ENCODE assay signal across 28 cellular contexts in the genomic region with DNA sequence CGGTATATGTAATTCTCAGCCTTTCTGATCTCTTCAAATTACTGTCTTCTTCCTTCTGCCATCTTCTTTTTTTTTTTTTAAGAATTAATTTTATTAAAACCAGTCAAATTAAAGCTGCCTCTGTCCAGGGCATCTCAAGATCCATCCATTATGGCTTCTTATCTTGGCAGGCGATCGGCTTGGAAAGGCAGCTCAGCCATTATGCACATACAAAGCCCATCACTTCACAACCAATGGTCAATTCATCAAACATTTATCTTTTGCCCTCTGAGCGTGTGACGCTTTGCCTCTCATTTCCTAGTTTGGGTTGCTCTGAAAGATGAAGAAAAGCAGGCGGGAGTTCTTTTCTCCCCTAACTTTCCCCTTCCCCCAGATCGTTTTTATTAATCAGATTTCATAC.
"Had no signal": no experiment of that assay in that cellular context is flagged by ENCODE, and none has a peak within 500 bp of the region (broad histone marks: within the 10 kb centered on the region; RNA-seq: fewer than 3 reads in every experiment).

No MANE protein-coding gene starts in this region.

- H3K27ac ChIP-seq: neural progenitor cell, ovary, parathyroid adenoma, psoas muscle, skin epidermis, spleen, suprapubic skin, testis, tibial artery, transverse colon, upper lobe of right lung, uterus had no signal

- ATAC-seq: natural killer cell; psoas muscle; right cardiac atrium; sciatic nerve; stimulated activated memory B cell treated with anti-CD40 and anti-IgM and Interleukin-4, amounts not matched to agents 10 μg/mL and 1 μg/mL and 100 μg/mL, for 72 hours; stimulated activated naive CD8-positive, alpha-beta T cell treated with anti-CD3 and anti-CD28 coated beads, Interleukin-15, amount 100 ng/mL, for 72 hours; stimulated activated naive CD8-positive, alpha-beta T cell treated with anti-CD3 and anti-CD28 coated beads, Interleukin-15, Interleukin-2, amounts not matched to agents 100 U/mL and 50 U/mL, for 24 hours; upper lobe of right lung had no signal

- H3K27me3 ChIP-seq: neural progenitor cell, ovary, spleen, suprapubic skin, testis, tibial artery, transverse colon, upper lobe of right lung, uterus had no signal

- H3K36me3 ChIP-seq: neural progenitor cell, ovary, spleen, suprapubic skin, tibial artery, transverse colon, upper lobe of right lung, uterus had no signal

- DNase-seq: natural killer cell; occipital lobe; ovary; posterior cingulate gyrus; psoas muscle; right cardiac atrium; spleen; stimulated activated CD4-positive, alpha-beta T cell treated with anti-CD3 and anti-CD28 coated beads, Interleukin-12 subunit alpha, Interleukin-12 subunit beta, amount 100 ng/mL, for 4 hours; stimulated activated CD4-positive, alpha-beta T cell treated with anti-CD3 and anti-CD28 coated beads, Interleukin-1b, Interleukin-23, amount 100 ng/mL, for 48 hours; stimulated activated CD4-positive, alpha-beta T cell treated with anti-CD3 and anti-CD28 coated beads, Interleukin-4, amount 100 ng/mL, for 1 hour; stimulated activated CD4-positive, alpha-beta T cell treated with anti-CD3 and anti-CD28 coated beads, Interleukin-4, amount 100 ng/mL, for 4 hours; stimulated activated CD8-positive, alpha-beta memory T cell treated with anti-CD3 and anti-CD28 coated beads, Interleukin-4, amount 100 ng/mL, for 48 hours; stimulated activated naive CD4-positive, alpha-beta T cell; stimulated activated naive CD8-positive, alpha-beta T cell treated with anti-CD3 and anti-CD28 coated beads, Interleukin-15, amount 100 ng/mL, for 72 hours; stimulated activated naive CD8-positive, alpha-beta T cell treated with anti-CD3 and anti-CD28 coated beads, Interleukin-15, Interleukin-2, amounts not matched to agents 100 U/mL and 50 U/mL, for 24 hours; substantia nigra; testis; tibial artery; transverse colon; upper lobe of right lung; uterus had no signal

- H3K4me3 ChIP-seq: neural progenitor cell, ovary, psoas muscle, skin epidermis, smooth muscle cell, spleen, suprapubic skin, testis, tibial artery, transverse colon, upper lobe of right lung, uterus had no signal

- H3K4me1 ChIP-seq: neural progenitor cell, parathyroid adenoma, psoas muscle, spleen, suprapubic skin, testis, tibial artery, transverse colon, upper lobe of right lung, uterus had no signal

- H3K9me3 ChIP-seq: ovary, psoas muscle, spleen, suprapubic skin, testis, tibial artery, transverse colon, upper lobe of right lung, uterus had no signal
